ENCODE assay signal across 8 cellular contexts in the genomic region with DNA sequence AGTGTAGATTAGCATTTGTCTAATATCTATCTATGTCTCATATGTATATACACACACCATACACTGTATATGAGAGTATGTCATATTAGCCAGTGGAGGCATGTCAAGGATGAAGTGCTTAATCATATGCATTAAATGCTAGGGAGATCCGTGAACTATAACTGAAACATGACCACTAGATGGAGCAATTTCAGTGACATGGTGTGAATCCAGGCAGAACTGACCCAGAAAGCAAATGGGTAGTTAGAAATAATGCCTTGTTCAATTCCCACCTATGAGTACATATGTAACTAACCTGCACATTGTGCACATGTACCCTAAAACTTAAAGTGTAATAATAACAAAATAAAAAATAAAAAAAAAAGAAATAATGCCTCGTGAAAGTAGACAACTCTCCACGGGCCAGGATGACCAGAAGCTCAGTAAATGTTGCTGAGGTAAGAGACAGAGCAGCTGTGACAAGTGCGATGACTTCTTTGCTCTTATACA.
DNase-seq lines count a peak whose midpoint lies in the region; ATAC-seq and TF ChIP-seq lines count a peak whose summit lies in the region.
"Not testable (repeated sequence)": the region's sequence is repeated elsewhere in the genome, so short reads cannot be mapped to it uniquely, and the experiment has no call there.

No MANE protein-coding gene starts in this region.

- not testable (repeated sequence) for H3K4me3 Mint-ChIP-seq in activated CD8-positive, alpha-beta memory T cell treated with anti-CD3 and anti-CD28 coated beads, Interleukin-2, amount 10 ng/mL, durations not matched to agents 7 days and 5 days

- H3K4me3 ChIP-seq in lower lobe of right lung = not testable (repeated sequence)

- DNase-seq in Daoy (ENCODE audit: low read depth) (peak; percentile 10), NCI-H69 (lab: John Stamatoyannopoulos, UW) (peak; percentile 58), erythroblast (lab: John Stamatoyannopoulos, UW) (peak; percentile 36 to 49), superior temporal gyrus (ENCODE audit: extremely low spot score) (peak; percentile 18)
- DNase-seq in activated CD8-positive, alpha-beta memory T cell treated with anti-CD3 and anti-CD28 coated beads, Interleukin-2, amount 10 ng/mL, durations not matched to agents 7 days and 5 days; lower lobe of right lung: not testable (repeated sequence)

- peak; percentile 49 for TF ChIP-seq CTCF in lower lobe of right lung (IDR thresholded peaks at IDR 0.05)

- not testable (repeated sequence) for H3K4me1 Mint-ChIP-seq in activated CD8-positive, alpha-beta memory T cell treated with anti-CD3 and anti-CD28 coated beads, Interleukin-2, amount 10 ng/mL, durations not matched to agents 7 days and 5 days

- not testable (repeated sequence) for H3K4me1 ChIP-seq in lower lobe of right lung

- CTCF ChIA-PET in activated CD8-positive, alpha-beta memory T cell treated with anti-CD3 and anti-CD28 coated beads, Interleukin-2, amount 10 ng/mL, durations not matched to agents 7 days and 5 days (lab: Charles Lee) = interaction anchor here (0.8 to 1.1 kb wide), 3 partner anchors 8 to 120 kb away, joined by 3 to 6 read pairs (median 3); no protein-coding TSS in a partner anchor

- not testable (repeated sequence) for H3K36me3 ChIP-seq in lower lobe of right lung

- not testable (repeated sequence) for TF ChIP-seq POLR2A in erythroblast (IDR thresholded peaks at IDR 0.05; ENCODE audit: low read length)

- H3K36me3 Mint-ChIP-seq in activated CD8-positive, alpha-beta memory T cell treated with anti-CD3 and anti-CD28 coated beads, Interleukin-2, amount 10 ng/mL, durations not matched to agents 7 days and 5 days = not testable (repeated sequence)

- intact Hi-C loops in lower lobe of right lung (cut with DNase I) = not testable (repeated sequence)

- H3K27me3 ChIP-seq in lower lobe of right lung (ENCODE audit: low read depth) = not testable (repeated sequence)

- H3K27ac Mint-ChIP-seq in activated CD8-positive, alpha-beta memory T cell treated with anti-CD3 and anti-CD28 coated beads, Interleukin-2, amount 10 ng/mL, durations not matched to agents 7 days and 5 days = not testable (repeated sequence)

- H3K9me3 Mint-ChIP-seq in activated CD8-positive, alpha-beta memory T cell treated with anti-CD3 and anti-CD28 coated beads, Interleukin-2, amount 10 ng/mL, durations not matched to agents 7 days and 5 days (ENCODE audit: low read depth) = not testable (repeated sequence)

- H3K27me3 Mint-ChIP-seq in activated CD8-positive, alpha-beta memory T cell treated with anti-CD3 and anti-CD28 coated beads, Interleukin-2, amount 10 ng/mL, durations not matched to agents 7 days and 5 days = peaks cover 30% of the 10 kb centered on the region

- H3K27ac ChIP-seq in lower lobe of right lung = not testable (repeated sequence)

- H3K9me3 ChIP-seq in lower lobe of right lung = not testable (repeated sequence)

- ATAC-seq in GM19467 (IDR thresholded peaks at IDR 0.05; ENCODE audit: unreplicated experiment) (peak; percentile 59), HG03354 (IDR thresholded peaks at IDR 0.05; ENCODE audit: poor library complexity, severe bottlenecking, unreplicated experiment) (peak; percentile 78), lower lobe of right lung (peak; percentile 55 to 71)
- ATAC-seq in activated CD8-positive, alpha-beta memory T cell treated with anti-CD3 and anti-CD28 coated beads, Interleukin-2, amount 10 ng/mL, durations not matched to agents 7 days and 5 days = peak; percentile 53
